ENCODE assay signal across 15 cellular contexts in the genomic region with DNA sequence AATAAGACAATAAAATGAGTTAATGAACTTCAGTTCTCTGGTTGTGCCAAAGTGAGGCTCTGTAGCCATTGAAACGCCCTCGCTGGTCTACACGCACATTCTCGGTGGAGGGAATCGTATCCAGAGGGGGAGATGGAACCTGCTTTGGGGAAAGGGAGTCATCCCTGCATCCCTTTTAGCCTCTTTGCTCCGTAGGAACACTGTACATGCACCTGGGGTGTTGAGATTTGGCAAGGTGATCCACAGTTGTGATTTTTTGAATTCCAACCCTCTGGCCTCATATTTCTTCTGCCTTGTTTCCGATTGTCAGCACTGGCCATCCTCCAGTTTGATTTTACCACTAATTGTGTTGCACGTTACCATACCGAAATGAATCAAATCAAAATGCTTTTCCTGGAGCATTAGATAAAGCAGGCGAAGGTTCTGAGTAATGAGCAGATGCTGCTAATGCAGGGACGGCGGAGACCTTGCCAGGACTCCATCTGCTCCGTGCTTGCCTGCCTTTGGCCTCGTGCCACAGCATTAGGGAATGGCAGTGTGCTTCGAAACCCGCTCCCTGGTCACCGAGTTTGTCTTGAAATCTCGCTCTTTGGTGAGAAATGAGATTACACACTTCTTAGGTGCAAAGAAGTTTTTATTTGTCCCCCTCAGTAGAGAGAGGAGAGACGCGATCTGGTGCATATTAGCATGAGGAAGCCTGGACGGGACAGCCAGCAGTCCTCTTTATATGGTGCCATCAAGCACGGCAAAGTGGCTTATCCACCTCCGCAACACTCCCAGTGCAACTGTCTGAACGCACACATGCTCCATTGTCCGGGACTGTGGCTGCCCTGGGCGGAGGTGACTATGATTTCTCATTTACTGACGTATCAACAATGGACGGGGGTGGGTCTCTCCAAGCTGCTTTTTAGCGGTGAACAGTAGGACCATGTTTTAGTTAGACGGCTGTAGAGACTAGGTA. TPM values are rescaled to one million over a fixed set of nuclear protein-coding genes. Genes with fewer than 3 reads are reported as not detected.
DNase-seq lines count a peak whose midpoint lies in the region; ATAC-seq and TF ChIP-seq lines count a peak whose summit lies in the region.
"Had no signal": no experiment of that assay in that cellular context is flagged by ENCODE, and none has a peak within 500 bp of the region (broad histone marks: within the 10 kb centered on the region; RNA-seq: fewer than 3 reads in every experiment).

No MANE protein-coding gene starts in this region.

- H3K36me3 ChIP-seq in right atrium auricular region: peaks cover 6% of the 10 kb centered on the region
- peaks cover 0 to 26% (median 0%) of the 10 kb centered on the region in 3 donors for H3K36me3 ChIP-seq in Peyer's patch

- ATAC-seq in GM18519 (IDR thresholded peaks at IDR 0.05; ENCODE audit: low FRiP score, unreplicated experiment) (no peak), HG03280 (IDR thresholded peaks at IDR 0.05; ENCODE audit: unreplicated experiment) (no peak)

- DNase-seq in Ammon's horn (ENCODE audit: low spot score) (peak; percentile 55), NCI-H1105 treated with DMSO at 0.1 percent for 48 hours (lab: John Stamatoyannopoulos, UW) (peak; percentile 93), astrocyte of the hippocampus (ENCODE audit: low read depth, low spot score) (peak; percentile 61), right atrium auricular region (ENCODE audit: low spot score) (peak; percentile 60), erythroblast (lab: John Stamatoyannopoulos, UW) (no peak), Peyer's patch (no peak)
- DNase-seq: activated CD4-positive, alpha-beta T cell treated with anti-CD3 and anti-CD28 coated beads for 4 hours; brain microvascular endothelial cell; NCI-H1930; OCI-M1; stimulated activated CD4-positive, alpha-beta T cell treated with anti-CD3 and anti-CD28 coated beads, Interleukin-4, amount 100 ng/mL, for 4 hours; stimulated activated naive CD4-positive, alpha-beta T cell; T-helper 1 cell had no signal

- peaks cover 0 to 10% of the 10 kb centered on the region in 2 donors for H3K4me1 ChIP-seq in right atrium auricular region
- no peaks in the 10 kb centered on the region for H3K4me1 ChIP-seq in Peyer's patch

- TF ChIP-seq POLR2A in erythroblast (IDR thresholded peaks at IDR 0.05; ENCODE audit: low read length) (no peak), Peyer's patch (IDR thresholded peaks at IDR 0.05) (no peak)

- H3K9me3 ChIP-seq in right atrium auricular region: no peaks in the 10 kb centered on the region
- H3K9me3 ChIP-seq in Peyer's patch: no peaks in the 10 kb centered on the region

- H3K27ac ChIP-seq in right atrium auricular region: no peak overlapping the region
- H3K27ac ChIP-seq in Peyer's patch: no peak overlapping the region
- H3K27ac ChIP-seq: brain microvascular endothelial cell had no signal

- TF ChIP-seq CTCF in right atrium auricular region (IDR thresholded peaks at IDR 0.05) (no peak), Peyer's patch (IDR thresholded peaks at IDR 0.05) (no peak)

- H3K4me3 ChIP-seq in right atrium auricular region (peak overlapping the region in 1 of 2 donors; percentile 8), Peyer's patch (no peak overlapping the region)

- H3K27me3 ChIP-seq in right atrium auricular region: no peaks in the 10 kb centered on the region
- no peaks in the 10 kb centered on the region for H3K27me3 ChIP-seq in Peyer's patch
- H3K27me3 ChIP-seq: brain microvascular endothelial cell had no signal

RNA-seq across cellular contexts. Expression of gene FBXW8, which starts 59.1 kb away (rescaled TPM):
- total RNA-seq in right atrium auricular region: 1 to 10 TPM; 7.9 to 9.0 TPM
- total RNA-seq in Peyer's patch: 10 to 100 TPM in 1 of 4 donors, 1 to 10 TPM in 3; 4.7 to 28.9 (median 9.2) TPM

Comparison
In these comparisons a context has a peak if more than half of its experiments do, and no peak if none do; other contexts are left out.
1. DNase-seq: peak in Ammon's horn (single experiment), NCI-H1105 treated with DMSO at 0.1 percent for 48 hours (single experiment), astrocyte of the hippocampus (single experiment) and right atrium auricular region (single experiment); none in erythroblast (0 of 2) and Peyer's patch (0 of 3).